Comparison of ENCODE assay signal across 18 cellular contexts in genomic region chrX:55220119-55220794, GRCh38. TPM values are rescaled to one million over a fixed set of nuclear protein-coding genes. Genes with fewer than 3 reads are reported as not detected.
"Had no signal": no experiment of that assay in that cellular context is flagged by ENCODE, and none has a peak within 500 bp of the region (broad histone marks: within the 10 kb centered on the region; RNA-seq: fewer than 3 reads in every experiment).

A gene with protein sequence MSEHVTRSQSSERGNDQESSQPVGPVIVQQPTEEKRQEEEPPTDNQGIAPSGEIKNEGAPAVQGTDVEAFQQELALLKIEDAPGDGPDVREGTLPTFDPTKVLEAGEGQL (plus strand): TSS chrX:55220346. CDS start chrX:55221383, 1,037 bp downstream.

- H3K9ac ChIP-seq: neural progenitor cell had no signal

- DNase-seq: activated CD4-positive, alpha-beta memory T cell treated with anti-CD3 and anti-CD28 coated beads, Interleukin-2, amount 10 ng/mL, durations not matched to agents 7 days and 5 days; activated CD4-positive, alpha-beta T cell treated with anti-CD3 and anti-CD28 coated beads for 36 hours; activated CD8-positive, alpha-beta memory T cell treated with anti-CD3 and anti-CD28 coated beads, Interleukin-2, amount 50 U/mL, for 48 hours; activated gamma-delta T cell; activated naive CD8-positive, alpha-beta T cell treated with anti-CD3 and anti-CD28 coated beads for 36 hours; activated T-cell treated with anti-CD3 and anti-CD28 coated beads, Interleukin-2, amount 50 U/mL, for 48 hours; amygdala; dermis blood vessel endothelial cell; mesenchymal stem cell; naive thymus-derived CD4-positive, alpha-beta T cell; stimulated activated CD8-positive, alpha-beta memory T cell treated with anti-CD3 and anti-CD28 coated beads, Interleukin-4, amount 100 ng/mL, for 48 hours; stimulated activated naive CD4-positive, alpha-beta T cell; T-cell; tibial artery had no signal

- H3K9me3 ChIP-seq: tibial artery had no signal

- H3K4me3 ChIP-seq: cardiac muscle cell, neural progenitor cell, tibial artery had no signal

- H2AFZ ChIP-seq: neural progenitor cell had no signal

- H3K4me1 ChIP-seq: neural progenitor cell, tibial artery had no signal

- H3K4me2 ChIP-seq: neural progenitor cell had no signal

- H3K36me3 ChIP-seq: cardiac muscle cell, neural progenitor cell, tibial artery had no signal

- H3K27me3 ChIP-seq: cardiac muscle cell, neural progenitor cell, tibial artery had no signal

- ATAC-seq: activated CD4-positive, alpha-beta T cell treated with anti-CD3 and anti-CD28 coated beads for 36 hours; naive thymus-derived CD4-positive, alpha-beta T cell; T-cell; WTC11 had no signal

- H3K27ac ChIP-seq: cardiac muscle cell, neural progenitor cell, tibial artery had no signal

RNA-seq across cellular contexts. Expression of the gene that starts here (rescaled TPM):
- polyA plus RNA-seq: cardiac muscle cell, urinary bladder had no signal
